In the genomic region with DNA sequence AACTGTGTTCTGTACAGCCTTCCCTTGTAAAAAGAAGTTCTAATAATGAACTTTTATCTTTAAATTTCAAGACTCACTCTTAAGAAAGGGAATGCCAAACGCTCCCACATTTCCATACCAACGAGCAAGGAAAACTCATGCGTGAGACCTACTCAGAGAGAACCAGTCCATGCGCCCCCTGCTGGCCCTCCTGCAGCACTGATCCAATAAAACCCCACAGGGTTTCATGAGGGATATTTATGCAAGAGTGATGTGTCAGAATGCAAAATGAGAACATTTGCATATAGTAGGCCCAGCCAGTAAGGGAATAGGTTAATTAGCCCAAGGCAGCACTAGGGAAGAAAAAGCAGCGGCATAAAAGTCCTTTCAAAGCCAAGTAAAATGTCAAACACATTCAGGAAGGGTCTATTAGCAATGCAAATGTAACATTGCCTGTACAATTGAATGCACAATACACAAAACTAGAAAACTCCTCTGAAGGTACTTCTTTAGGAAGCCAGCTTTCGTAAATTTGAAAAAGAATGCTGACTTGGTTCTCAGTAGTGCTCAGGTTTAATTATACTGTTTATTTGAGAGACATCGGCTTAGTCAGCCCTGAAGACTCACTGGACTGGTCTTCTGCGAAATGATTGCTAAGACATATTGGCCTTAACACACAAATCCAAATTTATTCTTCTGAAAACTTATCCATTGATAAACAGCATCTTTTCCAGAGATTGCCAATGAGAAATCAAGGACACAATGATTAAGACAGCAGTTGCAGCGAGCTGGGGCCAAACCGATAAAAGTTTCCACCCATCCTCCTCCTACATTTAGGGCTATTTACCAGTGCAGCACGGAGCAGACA, we compare ENCODE assay signal across 1 cellular context.
A peak's percentile ranks its signal among the peaks of the same experiment; 100 is the strongest.
TF ChIP-seq lines count a peak whose summit lies in the region.

No MANE protein-coding gene starts in this region.

TF ChIP-seq in HepG2, 621 proteins besides CTCF, POLR2A, EP300 and RAD21 (continued from another document):
- TF ChIP-seq TBL1XR1 (IDR thresholded peaks at IDR 0.05; ENCODE audit: borderline replicate concordance, low read length, partially characterized antibody) = no peak
- no peak for TF ChIP-seq ZNF557 (CRISPR knock-in tag; IDR thresholded peaks at IDR 0.05)
- TF ChIP-seq, protein P1, sequence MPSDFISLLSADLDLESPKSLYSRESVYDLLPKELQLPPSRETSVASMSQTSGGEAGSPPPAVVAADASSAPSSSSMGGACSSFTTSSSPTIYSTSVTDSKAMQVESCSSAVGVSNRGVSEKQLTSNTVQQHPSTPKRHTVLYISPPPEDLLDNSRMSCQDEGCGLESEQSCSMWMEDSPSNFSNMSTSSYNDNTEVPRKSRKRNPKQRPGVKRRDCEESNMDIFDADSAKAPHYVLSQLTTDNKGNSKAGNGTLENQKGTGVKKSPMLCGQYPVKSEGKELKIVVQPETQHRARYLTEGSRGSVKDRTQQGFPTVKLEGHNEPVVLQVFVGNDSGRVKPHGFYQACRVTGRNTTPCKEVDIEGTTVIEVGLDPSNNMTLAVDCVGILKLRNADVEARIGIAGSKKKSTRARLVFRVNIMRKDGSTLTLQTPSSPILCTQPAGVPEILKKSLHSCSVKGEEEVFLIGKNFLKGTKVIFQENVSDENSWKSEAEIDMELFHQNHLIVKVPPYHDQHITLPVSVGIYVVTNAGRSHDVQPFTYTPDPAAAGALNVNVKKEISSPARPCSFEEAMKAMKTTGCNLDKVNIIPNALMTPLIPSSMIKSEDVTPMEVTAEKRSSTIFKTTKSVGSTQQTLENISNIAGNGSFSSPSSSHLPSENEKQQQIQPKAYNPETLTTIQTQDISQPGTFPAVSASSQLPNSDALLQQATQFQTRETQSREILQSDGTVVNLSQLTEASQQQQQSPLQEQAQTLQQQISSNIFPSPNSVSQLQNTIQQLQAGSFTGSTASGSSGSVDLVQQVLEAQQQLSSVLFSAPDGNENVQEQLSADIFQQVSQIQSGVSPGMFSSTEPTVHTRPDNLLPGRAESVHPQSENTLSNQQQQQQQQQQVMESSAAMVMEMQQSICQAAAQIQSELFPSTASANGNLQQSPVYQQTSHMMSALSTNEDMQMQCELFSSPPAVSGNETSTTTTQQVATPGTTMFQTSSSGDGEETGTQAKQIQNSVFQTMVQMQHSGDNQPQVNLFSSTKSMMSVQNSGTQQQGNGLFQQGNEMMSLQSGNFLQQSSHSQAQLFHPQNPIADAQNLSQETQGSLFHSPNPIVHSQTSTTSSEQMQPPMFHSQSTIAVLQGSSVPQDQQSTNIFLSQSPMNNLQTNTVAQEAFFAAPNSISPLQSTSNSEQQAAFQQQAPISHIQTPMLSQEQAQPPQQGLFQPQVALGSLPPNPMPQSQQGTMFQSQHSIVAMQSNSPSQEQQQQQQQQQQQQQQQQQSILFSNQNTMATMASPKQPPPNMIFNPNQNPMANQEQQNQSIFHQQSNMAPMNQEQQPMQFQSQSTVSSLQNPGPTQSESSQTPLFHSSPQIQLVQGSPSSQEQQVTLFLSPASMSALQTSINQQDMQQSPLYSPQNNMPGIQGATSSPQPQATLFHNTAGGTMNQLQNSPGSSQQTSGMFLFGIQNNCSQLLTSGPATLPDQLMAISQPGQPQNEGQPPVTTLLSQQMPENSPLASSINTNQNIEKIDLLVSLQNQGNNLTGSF (CRISPR knock-in tag; IDR thresholded peaks at IDR 0.05) = no peak
- no peak for TF ChIP-seq ZNF274 (CRISPR knock-in tag; IDR thresholded peaks at IDR 0.05)
- TF ChIP-seq ZNF253 (CRISPR knock-in tag; IDR thresholded peaks at IDR 0.05; ENCODE audit: borderline replicate concordance) = no peak
- TF ChIP-seq, protein P2, sequence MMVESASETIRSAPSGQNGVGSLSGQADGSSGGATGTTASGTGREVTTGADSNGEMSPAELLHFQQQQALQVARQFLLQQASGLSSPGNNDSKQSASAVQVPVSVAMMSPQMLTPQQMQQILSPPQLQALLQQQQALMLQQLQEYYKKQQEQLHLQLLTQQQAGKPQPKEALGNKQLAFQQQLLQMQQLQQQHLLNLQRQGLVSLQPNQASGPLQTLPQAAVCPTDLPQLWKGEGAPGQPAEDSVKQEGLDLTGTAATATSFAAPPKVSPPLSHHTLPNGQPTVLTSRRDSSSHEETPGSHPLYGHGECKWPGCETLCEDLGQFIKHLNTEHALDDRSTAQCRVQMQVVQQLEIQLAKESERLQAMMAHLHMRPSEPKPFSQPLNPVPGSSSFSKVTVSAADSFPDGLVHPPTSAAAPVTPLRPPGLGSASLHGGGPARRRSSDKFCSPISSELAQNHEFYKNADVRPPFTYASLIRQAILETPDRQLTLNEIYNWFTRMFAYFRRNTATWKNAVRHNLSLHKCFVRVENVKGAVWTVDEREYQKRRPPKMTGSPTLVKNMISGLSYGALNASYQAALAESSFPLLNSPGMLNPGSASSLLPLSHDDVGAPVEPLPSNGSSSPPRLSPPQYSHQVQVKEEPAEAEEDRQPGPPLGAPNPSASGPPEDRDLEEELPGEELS (CRISPR knock-in tag; IDR thresholded peaks at IDR 0.05) = no peak
- peak; percentile 49; the same call in 1 of the 2 replicates for TF ChIP-seq ZKSCAN1 (IDR thresholded peaks at IDR 0.05; ENCODE audit: low read length)
- TF ChIP-seq E2F1 (CRISPR knock-in tag; IDR thresholded peaks at IDR 0.05) = 0 out of 2 replicates have a peak, but pooled peaks have one; percentile 23
- TF ChIP-seq HMGXB4 (CRISPR knock-in tag; IDR thresholded peaks at IDR 0.05; ENCODE audit: borderline replicate concordance in 1 of 2, low read depth in 1 of 2) = 0 out of 4 replicates have a peak, but pooled peaks of 1 of the 2 experiments have one; percentile 46
- TF ChIP-seq MATR3 (CRISPR knock-in tag; IDR thresholded peaks at IDR 0.05) = no peak
- no peak for TF ChIP-seq HNRNPL (IDR thresholded peaks at IDR 0.05; ENCODE audit: low read depth, low read length)
- no peak for TF ChIP-seq ZNF121 (CRISPR knock-in tag; IDR thresholded peaks at IDR 0.05)
- TF ChIP-seq, protein P3, sequence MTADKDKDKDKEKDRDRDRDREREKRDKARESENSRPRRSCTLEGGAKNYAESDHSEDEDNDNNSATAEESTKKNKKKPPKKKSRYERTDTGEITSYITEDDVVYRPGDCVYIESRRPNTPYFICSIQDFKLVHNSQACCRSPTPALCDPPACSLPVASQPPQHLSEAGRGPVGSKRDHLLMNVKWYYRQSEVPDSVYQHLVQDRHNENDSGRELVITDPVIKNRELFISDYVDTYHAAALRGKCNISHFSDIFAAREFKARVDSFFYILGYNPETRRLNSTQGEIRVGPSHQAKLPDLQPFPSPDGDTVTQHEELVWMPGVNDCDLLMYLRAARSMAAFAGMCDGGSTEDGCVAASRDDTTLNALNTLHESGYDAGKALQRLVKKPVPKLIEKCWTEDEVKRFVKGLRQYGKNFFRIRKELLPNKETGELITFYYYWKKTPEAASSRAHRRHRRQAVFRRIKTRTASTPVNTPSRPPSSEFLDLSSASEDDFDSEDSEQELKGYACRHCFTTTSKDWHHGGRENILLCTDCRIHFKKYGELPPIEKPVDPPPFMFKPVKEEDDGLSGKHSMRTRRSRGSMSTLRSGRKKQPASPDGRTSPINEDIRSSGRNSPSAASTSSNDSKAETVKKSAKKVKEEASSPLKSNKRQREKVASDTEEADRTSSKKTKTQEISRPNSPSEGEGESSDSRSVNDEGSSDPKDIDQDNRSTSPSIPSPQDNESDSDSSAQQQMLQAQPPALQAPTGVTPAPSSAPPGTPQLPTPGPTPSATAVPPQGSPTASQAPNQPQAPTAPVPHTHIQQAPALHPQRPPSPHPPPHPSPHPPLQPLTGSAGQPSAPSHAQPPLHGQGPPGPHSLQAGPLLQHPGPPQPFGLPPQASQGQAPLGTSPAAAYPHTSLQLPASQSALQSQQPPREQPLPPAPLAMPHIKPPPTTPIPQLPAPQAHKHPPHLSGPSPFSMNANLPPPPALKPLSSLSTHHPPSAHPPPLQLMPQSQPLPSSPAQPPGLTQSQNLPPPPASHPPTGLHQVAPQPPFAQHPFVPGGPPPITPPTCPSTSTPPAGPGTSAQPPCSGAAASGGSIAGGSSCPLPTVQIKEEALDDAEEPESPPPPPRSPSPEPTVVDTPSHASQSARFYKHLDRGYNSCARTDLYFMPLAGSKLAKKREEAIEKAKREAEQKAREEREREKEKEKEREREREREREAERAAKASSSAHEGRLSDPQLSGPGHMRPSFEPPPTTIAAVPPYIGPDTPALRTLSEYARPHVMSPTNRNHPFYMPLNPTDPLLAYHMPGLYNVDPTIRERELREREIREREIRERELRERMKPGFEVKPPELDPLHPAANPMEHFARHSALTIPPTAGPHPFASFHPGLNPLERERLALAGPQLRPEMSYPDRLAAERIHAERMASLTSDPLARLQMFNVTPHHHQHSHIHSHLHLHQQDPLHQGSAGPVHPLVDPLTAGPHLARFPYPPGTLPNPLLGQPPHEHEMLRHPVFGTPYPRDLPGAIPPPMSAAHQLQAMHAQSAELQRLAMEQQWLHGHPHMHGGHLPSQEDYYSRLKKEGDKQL (CRISPR knock-in tag; IDR thresholded peaks at IDR 0.05; ENCODE audit: low read depth) = no peak
- no peak for TF ChIP-seq PHF5A (CRISPR knock-in tag; IDR thresholded peaks at IDR 0.05; ENCODE audit: low read depth, unreplicated experiment)
- no peak for TF ChIP-seq POLR2G (IDR thresholded peaks at IDR 0.05; ENCODE audit: low read depth, low read length)
- TF ChIP-seq SRY (CRISPR knock-in tag; IDR thresholded peaks at IDR 0.05) = no peak
- peak; percentile 8; the same call in 1 of the 2 replicates for TF ChIP-seq GATAD2A (CRISPR knock-in tag; IDR thresholded peaks at IDR 0.05)
- TF ChIP-seq, protein P4, sequence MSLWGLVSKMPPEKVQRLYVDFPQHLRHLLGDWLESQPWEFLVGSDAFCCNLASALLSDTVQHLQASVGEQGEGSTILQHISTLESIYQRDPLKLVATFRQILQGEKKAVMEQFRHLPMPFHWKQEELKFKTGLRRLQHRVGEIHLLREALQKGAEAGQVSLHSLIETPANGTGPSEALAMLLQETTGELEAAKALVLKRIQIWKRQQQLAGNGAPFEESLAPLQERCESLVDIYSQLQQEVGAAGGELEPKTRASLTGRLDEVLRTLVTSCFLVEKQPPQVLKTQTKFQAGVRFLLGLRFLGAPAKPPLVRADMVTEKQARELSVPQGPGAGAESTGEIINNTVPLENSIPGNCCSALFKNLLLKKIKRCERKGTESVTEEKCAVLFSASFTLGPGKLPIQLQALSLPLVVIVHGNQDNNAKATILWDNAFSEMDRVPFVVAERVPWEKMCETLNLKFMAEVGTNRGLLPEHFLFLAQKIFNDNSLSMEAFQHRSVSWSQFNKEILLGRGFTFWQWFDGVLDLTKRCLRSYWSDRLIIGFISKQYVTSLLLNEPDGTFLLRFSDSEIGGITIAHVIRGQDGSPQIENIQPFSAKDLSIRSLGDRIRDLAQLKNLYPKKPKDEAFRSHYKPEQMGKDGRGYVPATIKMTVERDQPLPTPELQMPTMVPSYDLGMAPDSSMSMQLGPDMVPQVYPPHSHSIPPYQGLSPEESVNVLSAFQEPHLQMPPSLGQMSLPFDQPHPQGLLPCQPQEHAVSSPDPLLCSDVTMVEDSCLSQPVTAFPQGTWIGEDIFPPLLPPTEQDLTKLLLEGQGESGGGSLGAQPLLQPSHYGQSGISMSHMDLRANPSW (CRISPR knock-in tag; IDR thresholded peaks at IDR 0.05; ENCODE audit: borderline replicate concordance) = 0 out of 2 replicates have a peak, but pooled peaks have one; percentile 15
- TF ChIP-seq ZNF512 (CRISPR knock-in tag; IDR thresholded peaks at IDR 0.05) = no peak
- TF ChIP-seq ZNF350 (CRISPR knock-in tag; IDR thresholded peaks at IDR 0.05; ENCODE audit: borderline replicate concordance, low read depth) = 0 out of 2 replicates have a peak, but pooled peaks have one; percentile 36
- TF ChIP-seq RBAK (CRISPR knock-in tag; IDR thresholded peaks at IDR 0.05) = no peak
- TF ChIP-seq CEBPG (CRISPR knock-in tag; IDR thresholded peaks at IDR 0.05) = peak; percentile 18; the same call in 1 of the 2 replicates
- TF ChIP-seq ZNF567 (CRISPR knock-in tag; IDR thresholded peaks at IDR 0.05; ENCODE audit: borderline replicate concordance) = 0 out of 2 replicates have a peak, but pooled peaks have one; percentile 22
- TF ChIP-seq EHMT2 (IDR thresholded peaks at IDR 0.05; ENCODE audit: borderline replicate concordance, low read depth, low read length) = no peak
- no peak for TF ChIP-seq SETDB1 (CRISPR knock-in tag; IDR thresholded peaks at IDR 0.05; ENCODE audit: borderline replicate concordance)
- 0 out of 2 replicates have a peak, but pooled peaks have one; percentile 24 for TF ChIP-seq ISL2 (CRISPR knock-in tag; IDR thresholded peaks at IDR 0.05)
